In genomic region chr4:189146994-189147929, GRCh38 we compare ENCODE assay signal across 15 cellular contexts.
DNase-seq lines count a peak whose midpoint lies in the region; ATAC-seq and TF ChIP-seq lines count a peak whose summit lies in the region.
"Had no signal": no experiment of that assay in that cellular context is flagged by ENCODE, and none has a peak within 500 bp of the region (broad histone marks: within the 10 kb centered on the region; RNA-seq: fewer than 3 reads in every experiment).

No MANE protein-coding gene starts in this region.

- no peak for ATAC-seq in GM23338
- ATAC-seq in right lobe of liver, result peak; percentile 71 to 90 (median 85)
- ATAC-seq in sciatic nerve, result peak; percentile 56

- H3K4me3 Mint-ChIP-seq in GM23338, result no peak overlapping the region
- H3K4me3 Mint-ChIP-seq: CD14-positive monocyte; CD4-positive, alpha-beta memory T cell; IgD-negative memory B cell had no signal

- H3K4me1 ChIP-seq in GM23338 (ENCODE audit: insufficient read depth), result no peaks in the 10 kb centered on the region
- H3K4me1 ChIP-seq in right lobe of liver, result peaks cover 0 to 11% (median 0%) of the 10 kb centered on the region in 4 donors
- peaks cover 0 to 18% (median 0%) of the 10 kb centered on the region in 3 donors for H3K4me1 ChIP-seq in esophagus squamous epithelium
- H3K4me1 ChIP-seq: BLaER1 had no signal

- DNase-seq in DMS53 (lab: John Stamatoyannopoulos, UW) (peak; percentile 3), DMS53 treated with DMSO at 0.1 percent for 48 hours (lab: John Stamatoyannopoulos, UW; ENCODE audit: unreplicated experiment) (no peak), GM23338 (ENCODE audit: low spot score) (no peak), right lobe of liver (peak; percentile 25 to 62 (median 56)), sciatic nerve (ENCODE audit: low spot score) (no peak), esophagus squamous epithelium (lab: John Stamatoyannopoulos, UW) (no peak)
- no peak for DNase-seq in activated CD4-positive, CD25-positive, alpha-beta regulatory T cell treated with anti-CD3 and anti-CD28 coated beads, Interleukin-2, amount 50 U/mL, for 72 hours
- DNase-seq: Calu3; CD4-positive, alpha-beta memory T cell; GM23248; HCEC 1CT had no signal

- H3K27ac Mint-ChIP-seq in GM23338, result no peak overlapping the region
- H3K27ac Mint-ChIP-seq: CD4-positive, alpha-beta memory T cell; IgD-negative memory B cell had no signal

- H3K79me2 ChIP-seq in GM23338 (replicated peaks; ENCODE audit: insufficient read depth), result no peaks in the 10 kb centered on the region

- 40% methylated on average over 24 of the region's 24 CpGs for WGBS in right lobe of liver (ENCODE audit: insufficient coverage, low coverage, low lambda C conversion rate, missing lambda C conversion rate)
- 48 to 57% methylated on average over 21 to 23 of the region's 24 CpGs for WGBS in esophagus squamous epithelium, 2 donors

- no peaks in the 10 kb centered on the region for H3F3A ChIP-seq in GM23338 (replicated peaks; ENCODE audit: low read depth)

- H3K27me3 ChIP-seq in GM23338 (ENCODE audit: insufficient read depth) (no peaks in the 10 kb centered on the region), right lobe of liver (no peaks in the 10 kb centered on the region), esophagus squamous epithelium (peaks cover 0 to 19% (median 0%) of the 10 kb centered on the region in 4 donors)
- H3K27me3 ChIP-seq: BLaER1 had no signal

- H3K9me3 ChIP-seq in right lobe of liver, result no peaks in the 10 kb centered on the region
- peaks cover 0 to 7% (median 5%) of the 10 kb centered on the region in 3 donors for H3K9me3 ChIP-seq in esophagus squamous epithelium

- H3K36me3 Mint-ChIP-seq in GM23338 (ENCODE audit: low read depth), result peaks cover 13% of the 10 kb centered on the region
- H3K36me3 Mint-ChIP-seq: CD14-positive monocyte; CD4-positive, alpha-beta memory T cell; IgD-negative memory B cell had no signal

- TF ChIP-seq POLR2A in right lobe of liver (IDR thresholded peaks at IDR 0.05), result no peak
- TF ChIP-seq POLR2A in esophagus squamous epithelium (IDR thresholded peaks at IDR 0.05), result no peak

- H3K9me2 ChIP-seq in GM23338 (ENCODE audit: insufficient read depth), result 0 out of 2 replicates have a peak, but pooled peaks cover 7% of the 10 kb centered on the region

- intact Hi-C loops in right lobe of liver (cut with DNase I) (no loop called here), sciatic nerve (cut with DNase I) (no loop called here), esophagus squamous epithelium (cut with DNase I) (no loop called here)

- no peaks in the 10 kb centered on the region for H3K27me3 Mint-ChIP-seq in GM23338 (ENCODE audit: insufficient read depth, low read depth, poor library complexity)
- H3K27me3 Mint-ChIP-seq: CD4-positive, alpha-beta memory T cell; IgD-negative memory B cell had no signal

- H2AFZ ChIP-seq in GM23338, result peak overlapping the region; percentile 89
- H2AFZ ChIP-seq: GM23248 had no signal

- H3K36me3 ChIP-seq in GM23338 (ENCODE audit: insufficient read depth) (peaks cover 3% of the 10 kb centered on the region; the same call in 1 of the 2 replicates), right lobe of liver (no peaks in the 10 kb centered on the region), esophagus squamous epithelium (no peaks in the 10 kb centered on the region)
- H3K36me3 ChIP-seq: BLaER1 had no signal

- TF ChIP-seq CTCF in GM23338 (conservative IDR thresholded peaks at IDR 0.05; ENCODE audit: low read depth in 2 of 2) (peak in 1 of 2 experiments; percentile 15; a peak in 1 of 4 replicates), right lobe of liver (IDR thresholded peaks at IDR 0.05) (no peak), esophagus squamous epithelium (IDR thresholded peaks at IDR 0.05) (no peak)

- H3K4me1 Mint-ChIP-seq in GM23338, result no peaks in the 10 kb centered on the region
- H3K4me1 Mint-ChIP-seq: CD14-positive monocyte; CD4-positive, alpha-beta memory T cell; IgD-negative memory B cell had no signal

- no peak overlapping the region for H3K4me2 ChIP-seq in GM23338
- H3K4me2 ChIP-seq: BLaER1 had no signal

- peaks cover 22% of the 10 kb centered on the region for H3K9me3 Mint-ChIP-seq in GM23338

- no peaks in the 10 kb centered on the region for H4K20me1 ChIP-seq in GM23338 (replicated peaks; ENCODE audit: insufficient read depth)
- H4K20me1 ChIP-seq: BLaER1 had no signal

- H3K27ac ChIP-seq in GM23338 (ENCODE audit: low read depth), result no peak overlapping the region
- peak overlapping the region in 2 of 3 donors; percentile 73 to 79 for H3K27ac ChIP-seq in right lobe of liver
- no peak overlapping the region for H3K27ac ChIP-seq in esophagus squamous epithelium
- H3K27ac ChIP-seq: 22Rv1, BLaER1, GM23248 had no signal

- no peak overlapping the region for H3K4me3 ChIP-seq in GM23338
- no peak overlapping the region for H3K4me3 ChIP-seq in right lobe of liver
- no peak overlapping the region for H3K4me3 ChIP-seq in esophagus squamous epithelium
- H3K4me3 ChIP-seq: BLaER1, GM23248 had no signal

TF ChIP-seq in GM23338, 12 proteins besides CTCF, POLR2A, EP300 and RAD21:
- no peak for TF ChIP-seq EZH2 (IDR thresholded peaks at IDR 0.05; ENCODE audit: low read depth, unreplicated experiment)
- TF ChIP-seq JUNB (IDR thresholded peaks at IDR 0.05; ENCODE audit: unreplicated experiment), result no peak
- TF ChIP-seq POLR2AphosphoS5 (IDR thresholded peaks at IDR 0.05; ENCODE audit: low read depth), result no peak
- TF ChIP-seq, protein P1, sequence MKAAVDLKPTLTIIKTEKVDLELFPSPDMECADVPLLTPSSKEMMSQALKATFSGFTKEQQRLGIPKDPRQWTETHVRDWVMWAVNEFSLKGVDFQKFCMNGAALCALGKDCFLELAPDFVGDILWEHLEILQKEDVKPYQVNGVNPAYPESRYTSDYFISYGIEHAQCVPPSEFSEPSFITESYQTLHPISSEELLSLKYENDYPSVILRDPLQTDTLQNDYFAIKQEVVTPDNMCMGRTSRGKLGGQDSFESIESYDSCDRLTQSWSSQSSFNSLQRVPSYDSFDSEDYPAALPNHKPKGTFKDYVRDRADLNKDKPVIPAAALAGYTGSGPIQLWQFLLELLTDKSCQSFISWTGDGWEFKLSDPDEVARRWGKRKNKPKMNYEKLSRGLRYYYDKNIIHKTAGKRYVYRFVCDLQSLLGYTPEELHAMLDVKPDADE (IDR thresholded peaks at IDR 0.05), result no peak

Comparison
In these comparisons a context has a peak if more than half of its experiments do, and no peak if none do; other contexts are left out.
1. DNase-seq: peak in DMS53 (single experiment) and right lobe of liver (3 of 3); none in DMS53 treated with DMSO at 0.1 percent for 48 hours (single experiment), GM23338 (single experiment), sciatic nerve (single experiment), esophagus squamous epithelium (single experiment) and activated CD4-positive, CD25-positive, alpha-beta regulatory T cell treated with anti-CD3 and anti-CD28 coated beads, Interleukin-2, amount 50 U/mL, for 72 hours (single experiment).
2. H3K27ac ChIP-seq: peak in right lobe of liver (2 of 3); none in GM23338 (single experiment) and esophagus squamous epithelium (0 of 4).